In genomic region chr16:30082545-30083090, GRCh38 we compare ENCODE assay signal across 1 cellular context.
TF ChIP-seq lines count a peak whose summit lies in the region.

No MANE protein-coding gene starts in this region.

TF ChIP-seq in GM23338, 12 proteins besides CTCF, POLR2A, EP300 and RAD21 (continued from another document):
- no peak for TF ChIP-seq REST (IDR thresholded peaks at IDR 0.05; ENCODE audit: unreplicated experiment)
- no peak for TF ChIP-seq EZH2phosphoT487 (IDR thresholded peaks at IDR 0.05; ENCODE audit: unreplicated experiment)
- no peak for TF ChIP-seq ETS1 (IDR thresholded peaks at IDR 0.05)
